In the genomic region with DNA sequence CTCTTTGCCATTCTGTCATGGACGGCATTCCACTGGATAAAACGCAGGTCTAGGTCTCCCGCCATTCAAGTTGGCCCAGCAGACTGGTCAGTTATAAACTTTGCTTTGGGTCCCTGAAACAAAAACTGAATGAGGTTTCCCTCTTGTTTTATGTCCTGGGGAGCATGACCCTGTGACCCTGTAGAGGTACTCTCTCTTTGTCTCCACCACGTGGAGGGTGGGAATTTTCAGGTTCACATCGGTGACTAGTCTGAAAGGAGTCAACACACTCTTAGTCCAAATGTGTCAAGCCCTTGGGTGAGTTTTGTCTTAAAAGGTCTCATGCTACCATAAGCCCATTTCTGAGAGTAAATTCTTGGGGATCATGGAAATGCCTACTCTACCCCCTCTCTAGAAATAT, we compare ENCODE assay signal across 14 cellular contexts.
"Had no signal": no experiment of that assay in that cellular context is flagged by ENCODE, and none has a peak within 500 bp of the region (broad histone marks: within the 10 kb centered on the region; RNA-seq: fewer than 3 reads in every experiment).

No MANE protein-coding gene starts in this region.

- H3K4me1 ChIP-seq: foreskin keratinocyte, tibial artery, upper lobe of left lung, uterus had no signal

- ATAC-seq: foreskin keratinocyte; naive thymus-derived CD4-positive, alpha-beta T cell; right cardiac atrium had no signal

- H3K36me3 ChIP-seq: ovary, tibial artery, upper lobe of left lung, uterus had no signal

- H3K4me3 Mint-ChIP-seq: dendritic cell treated with granulocyte-macrophage colony-stimulating factor and Interleukin-4, amounts not matched to agents 40 ng/mL and 50 ng/mL, for 4 days; naive thymus-derived CD4-positive, alpha-beta T cell had no signal

- H3K27me3 ChIP-seq: foreskin keratinocyte, ovary, tibial artery, upper lobe of left lung, uterus had no signal

- H3K27ac ChIP-seq: foreskin keratinocyte, ovary, tibial artery, upper lobe of left lung, uterus had no signal

- H3K27me3 Mint-ChIP-seq: dendritic cell treated with granulocyte-macrophage colony-stimulating factor and Interleukin-4, amounts not matched to agents 40 ng/mL and 50 ng/mL, for 4 days had no signal

- H3K9me3 ChIP-seq: ovary, upper lobe of left lung, uterus had no signal

- H3K4me2 ChIP-seq: smooth muscle cell had no signal

- DNase-seq: foreskin keratinocyte; head of caudate nucleus; hippocampal formation; naive thymus-derived CD4-positive, alpha-beta T cell; nucleus accumbens; ovary; right cardiac atrium; stimulated activated CD4-positive, alpha-beta T cell treated with anti-CD3 and anti-CD28 coated beads, Interleukin-2, amount 100 ng/mL, for 48 hours; stimulated activated naive CD4-positive, alpha-beta T cell treated with Interleukin-2 at 50 U/mL for 16 hours; tibial artery; upper lobe of left lung; uterus had no signal

- H3K27ac Mint-ChIP-seq: dendritic cell treated with granulocyte-macrophage colony-stimulating factor and Interleukin-4, amounts not matched to agents 40 ng/mL and 50 ng/mL, for 4 days; naive thymus-derived CD4-positive, alpha-beta T cell had no signal

- H3K4me3 ChIP-seq: ovary, smooth muscle cell, tibial artery, upper lobe of left lung, uterus had no signal
